1 cellular context compared by ENCODE assay signal in the genomic region with DNA sequence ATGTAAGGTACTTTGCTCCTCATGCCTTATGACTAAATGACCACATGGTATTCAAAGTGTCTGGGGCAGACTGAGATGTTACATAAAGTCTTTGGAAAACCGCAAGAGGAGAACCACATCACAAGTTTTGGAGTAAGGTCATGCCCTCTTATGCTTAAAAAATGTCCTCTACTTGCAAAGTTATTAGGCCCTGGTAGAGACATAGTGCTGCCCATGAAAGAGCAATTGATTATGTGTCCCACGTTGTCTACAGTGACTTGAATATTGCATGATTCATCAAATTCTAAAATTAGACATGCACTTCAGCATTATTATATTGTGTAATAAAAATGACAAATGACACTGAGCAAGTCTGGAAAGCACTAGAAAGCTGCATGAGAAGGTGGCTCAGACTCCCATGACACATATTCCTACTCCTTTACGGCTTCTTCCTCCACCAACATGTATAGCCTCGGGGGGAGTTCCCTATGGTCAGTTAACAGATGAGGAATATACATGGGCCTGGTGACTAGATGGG.
A peak's percentile ranks its signal among the peaks of the same experiment; 100 is the strongest.
TF ChIP-seq lines count a peak whose summit lies in the region.

No MANE protein-coding gene starts in this region.

TF ChIP-seq in SK-N-SH, 30 proteins besides CTCF, POLR2A, EP300 and RAD21 (continued from another document):
- TF ChIP-seq RXRA (IDR thresholded peaks at IDR 0.05; ENCODE audit: borderline replicate concordance, low read depth) (peak; percentile 62; the same call in 1 of the 2 replicates), RCOR1 (IDR thresholded peaks at IDR 0.05; ENCODE audit: low read length) (no peak), MXI1 (IDR thresholded peaks at IDR 0.05; ENCODE audit: low read depth, low read length) (no peak), TCF12 (IDR thresholded peaks at IDR 0.05) (peak; percentile 65), TAF1 (IDR thresholded peaks at IDR 0.05; ENCODE audit: borderline replicate concordance, low read depth, low read length) (no peak), ELF1 (IDR thresholded peaks at IDR 0.05) (no peak), TEAD4 (IDR thresholded peaks at IDR 0.05; ENCODE audit: borderline replicate concordance, insufficient read depth) (0 out of 2 replicates have a peak, but pooled peaks have one; percentile 20), NFIC (IDR thresholded peaks at IDR 0.05; ENCODE audit: borderline replicate concordance) (no peak), RFX5 (IDR thresholded peaks at IDR 0.05; ENCODE audit: low read length) (no peak), MEF2A (IDR thresholded peaks at IDR 0.05; ENCODE audit: borderline replicate concordance, low read depth) (peak; percentile 78), SMC3 (IDR thresholded peaks at IDR 0.05; ENCODE audit: low read depth, low read length) (no peak), EZH2phosphoT487 (IDR thresholded peaks at IDR 0.05; ENCODE audit: borderline replicate concordance, low read depth) (no peak), GATA2 (CRISPR knock-in tag; IDR thresholded peaks at IDR 0.05) (no peak), FOXJ3 (CRISPR knock-in tag; IDR thresholded peaks at IDR 0.05) (no peak)
- TF ChIP-seq, protein P1, sequence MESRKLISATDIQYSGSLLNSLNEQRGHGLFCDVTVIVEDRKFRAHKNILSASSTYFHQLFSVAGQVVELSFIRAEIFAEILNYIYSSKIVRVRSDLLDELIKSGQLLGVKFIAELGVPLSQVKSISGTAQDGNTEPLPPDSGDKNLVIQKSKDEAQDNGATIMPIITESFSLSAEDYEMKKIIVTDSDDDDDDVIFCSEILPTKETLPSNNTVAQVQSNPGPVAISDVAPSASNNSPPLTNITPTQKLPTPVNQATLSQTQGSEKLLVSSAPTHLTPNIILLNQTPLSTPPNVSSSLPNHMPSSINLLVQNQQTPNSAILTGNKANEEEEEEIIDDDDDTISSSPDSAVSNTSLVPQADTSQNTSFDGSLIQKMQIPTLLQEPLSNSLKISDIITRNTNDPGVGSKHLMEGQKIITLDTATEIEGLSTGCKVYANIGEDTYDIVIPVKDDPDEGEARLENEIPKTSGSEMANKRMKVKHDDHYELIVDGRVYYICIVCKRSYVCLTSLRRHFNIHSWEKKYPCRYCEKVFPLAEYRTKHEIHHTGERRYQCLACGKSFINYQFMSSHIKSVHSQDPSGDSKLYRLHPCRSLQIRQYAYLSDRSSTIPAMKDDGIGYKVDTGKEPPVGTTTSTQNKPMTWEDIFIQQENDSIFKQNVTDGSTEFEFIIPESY (IDR thresholded peaks at IDR 0.05; ENCODE audit: borderline replicate concordance, low read depth), result 0 out of 2 replicates have a peak, but pooled peaks have one; percentile 22
- TF ChIP-seq, protein P2, sequence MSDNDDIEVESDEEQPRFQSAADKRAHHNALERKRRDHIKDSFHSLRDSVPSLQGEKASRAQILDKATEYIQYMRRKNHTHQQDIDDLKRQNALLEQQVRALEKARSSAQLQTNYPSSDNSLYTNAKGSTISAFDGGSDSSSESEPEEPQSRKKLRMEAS (IDR thresholded peaks at IDR 0.05; ENCODE audit: low read depth), result 0 out of 2 replicates have a peak, but pooled peaks have one; percentile 20
- TF ChIP-seq, protein P3, sequence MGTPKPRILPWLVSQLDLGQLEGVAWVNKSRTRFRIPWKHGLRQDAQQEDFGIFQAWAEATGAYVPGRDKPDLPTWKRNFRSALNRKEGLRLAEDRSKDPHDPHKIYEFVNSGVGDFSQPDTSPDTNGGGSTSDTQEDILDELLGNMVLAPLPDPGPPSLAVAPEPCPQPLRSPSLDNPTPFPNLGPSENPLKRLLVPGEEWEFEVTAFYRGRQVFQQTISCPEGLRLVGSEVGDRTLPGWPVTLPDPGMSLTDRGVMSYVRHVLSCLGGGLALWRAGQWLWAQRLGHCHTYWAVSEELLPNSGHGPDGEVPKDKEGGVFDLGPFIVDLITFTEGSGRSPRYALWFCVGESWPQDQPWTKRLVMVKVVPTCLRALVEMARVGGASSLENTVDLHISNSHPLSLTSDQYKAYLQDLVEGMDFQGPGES (IDR thresholded peaks at IDR 0.05; ENCODE audit: low read depth, low read length), result no peak
TF ChIP-seq in SK-N-SH: peak in this region for 8.
